Comparison of ENCODE assay signal across 26 cellular contexts in genomic region chr12:111067498-111067897, GRCh38. TPM values are rescaled to one million over a fixed set of nuclear protein-coding genes. Genes with fewer than 3 reads are reported as not detected.
A peak's percentile ranks its signal among the peaks of the same experiment; 100 is the strongest.
DNase-seq lines count a peak whose midpoint lies in the region; ATAC-seq and TF ChIP-seq lines count a peak whose summit lies in the region.
"Had no signal": no experiment of that assay in that cellular context is flagged by ENCODE, and none has a peak within 500 bp of the region (broad histone marks: within the 10 kb centered on the region; RNA-seq: fewer than 3 reads in every experiment).

No MANE protein-coding gene starts in this region.

- no peaks in the 10 kb centered on the region for H3K27me3 ChIP-seq in HCT116 (ENCODE audit: insufficient read depth, low read length)

- no peak for TF ChIP-seq POLR2A in HCT116 (IDR thresholded peaks at IDR 0.05; ENCODE audit: borderline replicate concordance, extremely low read depth, insufficient read depth, insufficient read length)

- no peaks in the 10 kb centered on the region for H3K9me3 Mint-ChIP-seq in activated T-cell treated with anti-CD3 and anti-CD28 coated beads, Interleukin-2, amount 50 U/mL, for 4 hours
- H3K9me3 Mint-ChIP-seq: activated T-helper 2 cell treated with anti-CD3 and anti-CD28 coated beads, Interferon-gamma antibody, Interleukin-2, Interleukin-4, amounts not matched to agents 10 μg/mL and 5 μg/mL and 100 μg/mL, durations not matched to agents 14 hours and 24 hours and 36 hours had no signal

- no TSS peak for BruUV-seq in HCT116 (replicated peaks; lab: Mats Ljungman, UMichigan)

- peak overlapping the region; percentile 17 for H3K4me3 Mint-ChIP-seq in activated T-cell treated with anti-CD3 and anti-CD28 coated beads, Interleukin-2, amount 50 U/mL, for 4 hours
- H3K4me3 Mint-ChIP-seq: type B pancreatic cell had no signal

- RAD21 ChIA-PET in HCT116 (lab: Charles Lee; ENCODE audit: low non-redundant PET in 1 of 2, low total read pairs in 2 of 2, uncharacterized antibody in 2 of 2, unreplicated experiment in 2 of 2) = no interaction called here

- no peak for TF ChIP-seq RAD21 in HCT116 (IDR thresholded peaks at IDR 0.05; ENCODE audit: low read depth)

- intact Hi-C loops in HCT116 (cut with micrococcal nuclease) (no loop called here), posterior vena cava (cut with DNase I) (no loop called here)

- no peak for TF ChIP-seq CTCF in HCT116 (IDR thresholded peaks at IDR 0.05 in 2 of 3, conservative IDR thresholded peaks at IDR 0.05 in 1 of 3; ENCODE audit: borderline replicate concordance in 1 of 3, insufficient read depth in 1 of 3, low read depth in 2 of 3, low read length in 2 of 3)
- no peak for TF ChIP-seq CTCF in VCaP (conservative IDR thresholded peaks at IDR 0.05)

- H3K4me1 ChIP-seq in HCT116 (ENCODE audit: control insufficient read depth in 1 of 2, insufficient read depth in 2 of 2, low read length in 2 of 2) = peaks cover 0 to 7% of the 10 kb centered on the region in 2 experiments; a peak in 1 of 4 replicates
- H3K4me1 ChIP-seq: psoas muscle had no signal

- H3K27ac ChIP-seq in HCT116 (ENCODE audit: low read depth, low read length) = no peak overlapping the region
- H3K27ac ChIP-seq in VCaP = peak overlapping the region; percentile 93
- H3K27ac ChIP-seq: dorsolateral prefrontal cortex, psoas muscle had no signal

- no peak for DNase-seq in activated T-cell treated with anti-CD3 and anti-CD28 coated beads, Interleukin-2, amount 50 U/mL, for 4 hours
- no peak for DNase-seq in activated T-cell treated with anti-CD3 and anti-CD28 coated beads, Interleukin-2, amount 50 U/mL, for 48 hours
- DNase-seq in HCT116 (ENCODE audit: low read depth, low spot score) (no peak), posterior vena cava (ENCODE audit: low spot score) (peak; percentile 15), medulla oblongata (ENCODE audit: extremely low spot score) (no peak), NCI-H82 treated with DMSO at 0.1 percent for 48 hours (lab: John Stamatoyannopoulos, UW; ENCODE audit: unreplicated experiment) (no peak), HUDEP-2 (lab: John Stamatoyannopoulos, UW; ENCODE audit: unreplicated experiment in 76 of 76) (no peak)
- DNase-seq: 8988T; cerebellar nuclear complex; DMS79 treated with DMSO at 0.1 percent for 48 hours; dorsolateral prefrontal cortex; IMR-90; kidney; mesenchymal stem cell; MM.1S; NCI-H1436 treated with DMSO at 0.1 percent for 48 hours; NCI-H524 treated with DMSO at 0.1 percent for 48 hours; psoas muscle; stimulated activated CD8-positive, alpha-beta memory T cell treated with anti-CD3 and anti-CD28 coated beads, Interleukin-4, amount 100 ng/mL, for 48 hours had no signal

- no peaks in the 10 kb centered on the region for H3K9me2 ChIP-seq in HCT116 (ENCODE audit: insufficient read depth)

- no peaks in the 10 kb centered on the region for H4K20me1 ChIP-seq in HCT116 (ENCODE audit: insufficient read depth)

- no peaks in the 10 kb centered on the region for H3K9me3 ChIP-seq in HCT116 (ENCODE audit: control insufficient read depth in 1 of 2, insufficient read depth in 1 of 2, low read depth in 1 of 2, low read length in 2 of 2)
- H3K9me3 ChIP-seq: HAP-1, psoas muscle had no signal

- CTCF ChIA-PET in HCT116 (lab: Charles Lee) = no interaction called here

- H3K36me3 Mint-ChIP-seq in activated T-cell treated with anti-CD3 and anti-CD28 coated beads, Interleukin-2, amount 50 U/mL, for 4 hours (ENCODE audit: insufficient read depth) = no peaks in the 10 kb centered on the region
- H3K36me3 Mint-ChIP-seq: type B pancreatic cell had no signal

- POLR2A ChIA-PET in HCT116 (lab: Charles Lee) = no interaction called here

- H3K36me3 ChIP-seq in HCT116 (ENCODE audit: control insufficient read depth in 1 of 2, insufficient read depth in 2 of 2, low read length in 2 of 2) = no peaks in the 10 kb centered on the region
- H3K36me3 ChIP-seq: HAP-1 had no signal

- H3K4me1 Mint-ChIP-seq in activated T-cell treated with anti-CD3 and anti-CD28 coated beads, Interleukin-2, amount 50 U/mL, for 4 hours (ENCODE audit: low read depth) = peaks cover 11% of the 10 kb centered on the region

- ATAC-seq in activated T-cell treated with anti-CD3 and anti-CD28 coated beads, Interleukin-2, amount 50 U/mL, for 4 hours = no peak
- ATAC-seq in HCT116 = no peak
- ATAC-seq: GM12878 had no signal

- H3K4me2 ChIP-seq in HCT116 (ENCODE audit: low read length) = no peak overlapping the region; the same call in 1 of the 2 replicates

- peaks cover 3% of the 10 kb centered on the region for H3K27me3 Mint-ChIP-seq in activated T-cell treated with anti-CD3 and anti-CD28 coated beads, Interleukin-2, amount 50 U/mL, for 4 hours (ENCODE audit: low read depth)

- H3K4me3 ChIP-seq in HCT116 (replicated peaks in 1 of 2; ENCODE audit: low read depth in 1 of 2, low read length in 2 of 2) = no peak overlapping the region
- H3K4me3 ChIP-seq: dorsolateral prefrontal cortex, GM12878, HAP-1, psoas muscle had no signal

- no peaks in the 10 kb centered on the region for H3K79me2 ChIP-seq in HCT116 (ENCODE audit: insufficient read depth, low read length)

- peak overlapping the region; percentile 40 for H2AFZ ChIP-seq in HCT116 (ENCODE audit: low read depth, low read length, poor library complexity, severe bottlenecking)

- no peak overlapping the region for H3K9ac ChIP-seq in HCT116 (ENCODE audit: low read length)

TF ChIP-seq in HCT116, 20 proteins besides CTCF, POLR2A, EP300 and RAD21:
- no peak for TF ChIP-seq POLR2AphosphoS5 (IDR thresholded peaks at IDR 0.05; ENCODE audit: low read depth, low read length)
- TF ChIP-seq ZBTB33 (IDR thresholded peaks at IDR 0.05; ENCODE audit: extremely low read depth, insufficient replicate concordance, low read length) = no peak
- no peak for TF ChIP-seq TCF7L2 (IDR thresholded peaks at IDR 0.05; ENCODE audit: borderline replicate concordance, extremely low read depth, insufficient read depth, insufficient read length)
- TF ChIP-seq ELF1 (IDR thresholded peaks at IDR 0.05; ENCODE audit: borderline replicate concordance, low read depth) = no peak
- TF ChIP-seq CBX3 (IDR thresholded peaks at IDR 0.05; ENCODE audit: low read depth) = no peak
- no peak for TF ChIP-seq EZH2phosphoT487 (IDR thresholded peaks at IDR 0.05; ENCODE audit: borderline replicate concordance)
- no peak for TF ChIP-seq EZH2 (IDR thresholded peaks at IDR 0.05)
- no peak for TF ChIP-seq ZFX (IDR thresholded peaks at IDR 0.05)
- TF ChIP-seq REST (IDR thresholded peaks at IDR 0.05; ENCODE audit: low read depth) = no peak
- no peak for TF ChIP-seq SRF (IDR thresholded peaks at IDR 0.05; ENCODE audit: low read depth)
- TF ChIP-seq SP1 (IDR thresholded peaks at IDR 0.05; ENCODE audit: low read depth) = no peak; the same call in 1 of the 2 replicates
- no peak for TF ChIP-seq ZNF274 (IDR thresholded peaks at IDR 0.05; ENCODE audit: low read depth, low read length)
- no peak for TF ChIP-seq YY1 (IDR thresholded peaks at IDR 0.05; ENCODE audit: extremely low read depth, insufficient replicate concordance, low read depth, low read length)

RNA-seq across cellular contexts. Expression of gene CUX2, which starts 33.5 kb away (rescaled TPM):
- total RNA-seq in activated T-cell treated with anti-CD3 and anti-CD28 coated beads, Interleukin-2, amount 50 U/mL, for 4 hours = not detected
- total RNA-seq in HCT116 (2021; ENCODE audit: unreplicated experiment) (0.02 TPM), posterior vena cava (under 1 TPM in 1 of 2 donors, not detected in 1; 0.09 TPM)
- 0.04 and 0.05 TPM in 2 replicates for polyA plus RNA-seq in HCT116 (2012)
- total RNA-seq: activated T-helper 2 cell treated with anti-CD3 and anti-CD28 coated beads, Interferon-gamma antibody, Interleukin-2, Interleukin-4, amounts not matched to agents 10 μg/mL and 5 μg/mL and 100 μg/mL, durations not matched to agents 14 hours and 24 hours and 36 hours; endothelial cell of umbilical vein; IMR-90; RPMI7951 had no signal
- polyA plus RNA-seq: endothelial cell of umbilical vein, IMR-90 had no signal
